ENCODE assay signal across 5 cellular contexts in the genomic region with DNA sequence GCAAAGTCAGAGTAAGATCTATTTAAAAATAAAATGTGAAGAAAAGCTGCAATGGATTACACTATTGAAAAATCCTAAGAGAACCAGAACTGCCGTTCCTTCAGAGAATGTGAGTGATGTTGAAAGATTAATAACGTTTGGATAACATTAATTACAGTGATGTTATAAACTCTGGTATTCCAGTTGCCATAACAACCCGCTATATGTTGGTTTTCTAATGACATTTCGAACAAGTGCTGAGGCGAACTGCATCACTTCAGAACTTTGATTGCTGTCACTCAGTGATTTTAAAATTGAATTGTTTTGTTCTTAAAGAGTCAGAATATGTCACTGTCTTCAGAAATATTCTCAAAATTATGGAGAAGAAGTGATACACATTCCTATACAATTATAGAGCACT.
DNase-seq lines count a peak whose midpoint lies in the region; ATAC-seq, FAIRE-seq and TF ChIP-seq lines count a peak whose summit lies in the region.
"Not testable (repeated sequence)": the region's sequence is repeated elsewhere in the genome, so short reads cannot be mapped to it uniquely, and the experiment has no call there.

No MANE protein-coding gene starts in this region.

- not testable (repeated sequence) for H3K9me2 ChIP-seq in neural cell (ENCODE audit: insufficient read depth, low read length)

- H3K27me3 ChIP-seq in K562 (ENCODE audit: control insufficient read depth in 2 of 2, insufficient read depth in 2 of 2, low read length in 2 of 2); neural cell (ENCODE audit: insufficient read depth, low read depth, low read length); pancreas; small intestine (ENCODE audit: control insufficient read depth in 2 of 2, insufficient read depth in 2 of 2, low read length in 2 of 2): not testable (repeated sequence)

- H3K79me2 ChIP-seq in K562 (ENCODE audit: control insufficient read depth, insufficient read depth, low read length); neural cell (replicated peaks; ENCODE audit: insufficient read depth, low read length): not testable (repeated sequence)

- TF ChIP-seq POLR2A in K562 (conservative IDR thresholded peaks at IDR 0.05) = not testable (repeated sequence)

- H3K9ac ChIP-seq in K562 (ENCODE audit: insufficient read depth in 1 of 2, low read depth in 2 of 2, low read length in 2 of 2); neural cell (ENCODE audit: low read length): not testable (repeated sequence)

- not testable (repeated sequence) for H3K9me3 ChIP-seq in K562 (replicated peaks; ENCODE audit: control insufficient read depth, insufficient read depth, low read depth, low read length); neural cell (ENCODE audit: low read length); pancreas; small intestine (ENCODE audit: control insufficient read depth, low read depth)

- TF ChIP-seq RAD21 in K562 (CRISPR knock-in tag; conservative IDR thresholded peaks at IDR 0.05 in 1 of 2, IDR thresholded peaks at IDR 0.05 in 1 of 2); neural cell (conservative IDR thresholded peaks at IDR 0.05): not testable (repeated sequence)

- in situ Hi-C loops in K562 (cut with MboI) = not testable (repeated sequence)

- not testable (repeated sequence) for FAIRE-seq in K562 (lab: Jason Lieb, UNC)
- FAIRE-seq in endometrium (lab: Jason Lieb, UNC) (peak; percentile 12), pancreas (lab: Jason Lieb, UNC) (peak; percentile 76), small intestine (lab: Jason Lieb, UNC) (peak; percentile 39)

- not testable (repeated sequence) for H4K20me1 ChIP-seq in K562 (replicated peaks; ENCODE audit: control insufficient read depth, insufficient read depth, low read length); neural cell (ENCODE audit: insufficient read depth)

- not testable (repeated sequence) for H3K4me1 ChIP-seq in K562 (replicated peaks in 1 of 2; ENCODE audit: control insufficient read depth in 2 of 2, insufficient read depth in 2 of 2, low read length in 2 of 2); pancreas; small intestine (ENCODE audit: control insufficient read depth in 2 of 2, insufficient read depth in 1 of 2, low read depth in 1 of 2, low read length in 1 of 2)

- 0% methylated on average over 2 of the region's 5 CpGs for WGBS in K562 (ENCODE audit: insufficient coverage, low coverage, missing lambda C conversion rate)
- 27 to 47% methylated on average over 3 to 4 of the region's 5 CpGs for WGBS in pancreas, 2 donors
- WGBS in small intestine, 3 donors = 32 to 71% (median 41%) methylated on average over 3 to 4 of the region's 5 CpGs

- not testable (repeated sequence) for H3K9me1 ChIP-seq in K562 (ENCODE audit: control insufficient read depth, insufficient read depth, low read length)

- intact Hi-C loops in K562 (cut with micrococcal nuclease) = loop anchor here (10.0 kb wide), 1 partner anchor 558 kb away; no protein-coding TSS in a partner anchor
- intact Hi-C loops in pancreas (cut with DNase I) = loop anchor here in 1 of 3 donors (10.0 kb wide), 1 partner anchor 138 kb away; no protein-coding TSS in a partner anchor

- not testable (repeated sequence) for TF ChIP-seq CTCF in K562 (IDR thresholded peaks at IDR 0.05 in 2 of 3, conservative IDR thresholded peaks at IDR 0.05 in 1 of 3; ENCODE audit: insufficient read depth in 2 of 3, low read depth in 1 of 3, low read length in 3 of 3); neural cell (IDR thresholded peaks at IDR 0.05; ENCODE audit: poor library complexity, severe bottlenecking); pancreas (IDR thresholded peaks at IDR 0.05)

- ATAC-seq in K562, pancreas: not testable (repeated sequence)

- CTCF ChIA-PET in K562 (lab: Yijun Ruan, JAX; ENCODE audit: low intra/inter-chr PET ratio) = not testable (repeated sequence)

- H3K36me3 ChIP-seq in K562 (ENCODE audit: control insufficient read depth, insufficient read depth, low read length); neural cell (ENCODE audit: insufficient read depth, low read length); pancreas; small intestine (ENCODE audit: control insufficient read depth in 2 of 2, insufficient read depth in 2 of 2, low read length in 2 of 2): not testable (repeated sequence)

- not testable (repeated sequence) for H3F3A ChIP-seq in neural cell (ENCODE audit: insufficient read depth, low read length, poor library complexity, severe bottlenecking)

- not testable (repeated sequence) for H3K27ac ChIP-seq in K562 (ENCODE audit: extremely low read depth, low read depth, low read length); neural cell (ENCODE audit: low read length); pancreas; small intestine (ENCODE audit: low read depth in 1 of 2, low read length in 1 of 2)

- DNase-seq in K562 (ENCODE audit: extremely low read depth in 1 of 4, low spot score in 3 of 4); pancreas; small intestine: not testable (repeated sequence)

- not testable (repeated sequence) for TF ChIP-seq EP300 in K562 (IDR thresholded peaks at IDR 0.05; ENCODE audit: low read length)
- TF ChIP-seq EP300 in neural cell (conservative IDR thresholded peaks at IDR 0.05; ENCODE audit: poor library complexity, severe bottlenecking) = peak; percentile 90

- not testable (repeated sequence) for H3K4me3 ChIP-seq in K562; neural cell (ENCODE audit: low read length); pancreas; small intestine (ENCODE audit: low read depth in 1 of 2, low read length in 2 of 2)

- BruUV-seq in K562 (replicated peaks; lab: Mats Ljungman, UMichigan) = not testable (repeated sequence)

- H2AFZ ChIP-seq in K562 (ENCODE audit: low read depth, low read length); neural cell (ENCODE audit: low read depth, low read length): not testable (repeated sequence)

- H3K4me2 ChIP-seq in K562 (ENCODE audit: insufficient read depth, low read length); neural cell (ENCODE audit: low read length): not testable (repeated sequence)

- POLR2A ChIA-PET in K562 (lab: Yijun Ruan, JAX) = not testable (repeated sequence)

TF ChIP-seq in K562, 482 proteins besides CTCF, POLR2A, EP300 and RAD21:
- TF ChIP-seq RFX1 (IDR thresholded peaks at IDR 0.05) = peak; percentile 32; the same call in 1 of the 2 replicates

TF ChIP-seq in neural cell, 6 proteins besides CTCF, POLR2A, EP300 and RAD21:
- TF ChIP-seq POLR2AphosphoS5 (IDR thresholded peaks at IDR 0.05) = peak; percentile 63
